ENCODE assay signal across 1 cellular context in genomic region chr1:221712198-221712684, GRCh38.
TF ChIP-seq lines count a peak whose summit lies in the region.

No MANE protein-coding gene starts in this region.

TF ChIP-seq in GM23338, 12 proteins besides CTCF, POLR2A, EP300 and RAD21 (continued from another document):
- TF ChIP-seq ZNF462 (CRISPR knock-in tag; IDR thresholded peaks at IDR 0.05) (no peak), JUNB (IDR thresholded peaks at IDR 0.05; ENCODE audit: unreplicated experiment) (no peak), ZNF114 (CRISPR knock-in tag; IDR thresholded peaks at IDR 0.05) (no peak), STAT1 (IDR thresholded peaks at IDR 0.05; ENCODE audit: unreplicated experiment) (no peak), ZNF331 (CRISPR knock-in tag; IDR thresholded peaks at IDR 0.05; ENCODE audit: low read depth) (no peak), EZH2phosphoT487 (IDR thresholded peaks at IDR 0.05; ENCODE audit: unreplicated experiment) (no peak)
